ENCODE assay signal across 2 cellular contexts in the genomic region with DNA sequence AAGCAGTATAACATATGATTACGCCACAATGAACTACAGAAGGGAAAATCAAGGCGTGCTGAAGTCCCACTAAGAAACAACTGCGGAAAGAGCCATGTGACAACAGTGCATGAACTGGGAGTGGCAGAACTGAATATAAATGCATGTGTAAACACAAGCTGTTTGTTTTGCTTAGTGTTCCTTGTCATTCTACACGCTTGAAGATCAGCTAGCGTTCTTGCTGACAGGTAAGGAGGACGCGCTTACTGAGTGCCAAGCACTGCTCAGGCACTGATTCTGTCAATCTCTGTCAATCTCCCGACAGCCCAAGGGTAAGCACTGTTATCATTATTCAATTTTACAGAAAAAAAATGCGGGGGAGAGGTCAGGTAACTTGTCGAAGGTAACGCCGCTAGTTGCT.
TF ChIP-seq lines count a peak whose summit lies in the region.

No MANE protein-coding gene starts in this region.

TF ChIP-seq in PFSK-1, 5 proteins besides CTCF, POLR2A, EP300 and RAD21 (continued from another document):
- TF ChIP-seq, protein P1, sequence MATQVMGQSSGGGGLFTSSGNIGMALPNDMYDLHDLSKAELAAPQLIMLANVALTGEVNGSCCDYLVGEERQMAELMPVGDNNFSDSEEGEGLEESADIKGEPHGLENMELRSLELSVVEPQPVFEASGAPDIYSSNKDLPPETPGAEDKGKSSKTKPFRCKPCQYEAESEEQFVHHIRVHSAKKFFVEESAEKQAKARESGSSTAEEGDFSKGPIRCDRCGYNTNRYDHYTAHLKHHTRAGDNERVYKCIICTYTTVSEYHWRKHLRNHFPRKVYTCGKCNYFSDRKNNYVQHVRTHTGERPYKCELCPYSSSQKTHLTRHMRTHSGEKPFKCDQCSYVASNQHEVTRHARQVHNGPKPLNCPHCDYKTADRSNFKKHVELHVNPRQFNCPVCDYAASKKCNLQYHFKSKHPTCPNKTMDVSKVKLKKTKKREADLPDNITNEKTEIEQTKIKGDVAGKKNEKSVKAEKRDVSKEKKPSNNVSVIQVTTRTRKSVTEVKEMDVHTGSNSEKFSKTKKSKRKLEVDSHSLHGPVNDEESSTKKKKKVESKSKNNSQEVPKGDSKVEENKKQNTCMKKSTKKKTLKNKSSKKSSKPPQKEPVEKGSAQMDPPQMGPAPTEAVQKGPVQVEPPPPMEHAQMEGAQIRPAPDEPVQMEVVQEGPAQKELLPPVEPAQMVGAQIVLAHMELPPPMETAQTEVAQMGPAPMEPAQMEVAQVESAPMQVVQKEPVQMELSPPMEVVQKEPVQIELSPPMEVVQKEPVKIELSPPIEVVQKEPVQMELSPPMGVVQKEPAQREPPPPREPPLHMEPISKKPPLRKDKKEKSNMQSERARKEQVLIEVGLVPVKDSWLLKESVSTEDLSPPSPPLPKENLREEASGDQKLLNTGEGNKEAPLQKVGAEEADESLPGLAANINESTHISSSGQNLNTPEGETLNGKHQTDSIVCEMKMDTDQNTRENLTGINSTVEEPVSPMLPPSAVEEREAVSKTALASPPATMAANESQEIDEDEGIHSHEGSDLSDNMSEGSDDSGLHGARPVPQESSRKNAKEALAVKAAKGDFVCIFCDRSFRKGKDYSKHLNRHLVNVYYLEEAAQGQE (IDR thresholded peaks at IDR 0.05; ENCODE audit: insufficient read depth in 1 of 2, low read depth in 2 of 2, low read length in 2 of 2) = no peak
- no peak for TF ChIP-seq FOXP2 (optimal IDR thresholded peaks at IDR 0.05; ENCODE audit: borderline replicate concordance, extremely low read depth, extremely low read length, insufficient read depth)
- TF ChIP-seq TAF1 (IDR thresholded peaks at IDR 0.05; ENCODE audit: borderline replicate concordance, insufficient read depth, low read length) = no peak

TF ChIP-seq in endothelial cell of umbilical vein, 7 proteins besides CTCF, POLR2A, EP300 and RAD21 (continued from another document):
- TF ChIP-seq MAX (IDR thresholded peaks at IDR 0.05; ENCODE audit: insufficient read depth, insufficient read length) (no peak), MYC (IDR thresholded peaks at IDR 0.05; ENCODE audit: low read depth, low read length) (no peak), FOS (IDR thresholded peaks at IDR 0.05; ENCODE audit: borderline replicate concordance, insufficient read depth, low read length) (no peak)
